In the genomic region with DNA sequence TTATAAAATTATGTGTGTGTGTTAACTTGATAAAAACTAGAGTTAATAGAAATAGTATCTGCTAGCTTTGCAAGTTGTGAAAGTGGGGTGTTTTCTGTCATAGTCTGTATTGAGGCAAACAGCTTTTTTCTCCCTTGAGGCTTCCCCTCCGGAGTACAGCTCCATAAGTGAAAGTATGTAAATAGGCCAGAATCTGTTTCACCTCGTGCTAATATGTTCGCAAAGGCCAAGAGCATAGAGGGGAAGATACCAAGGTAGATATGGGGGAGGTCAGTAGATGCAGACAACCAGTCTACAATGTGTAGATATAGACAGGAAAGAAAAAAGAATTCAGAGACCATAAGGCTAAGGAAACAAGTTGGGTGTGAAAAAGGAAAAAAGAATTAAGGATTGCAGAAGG, we compare ENCODE assay signal across 16 cellular contexts.
DNase-seq lines count a peak whose midpoint lies in the region; ATAC-seq and TF ChIP-seq lines count a peak whose summit lies in the region.
"Had no signal": no experiment of that assay in that cellular context is flagged by ENCODE, and none has a peak within 500 bp of the region (broad histone marks: within the 10 kb centered on the region; RNA-seq: fewer than 3 reads in every experiment).

No MANE protein-coding gene starts in this region.

- intact Hi-C loops in tibial artery (cut with DNase I; ENCODE audit: low total_unique reads), result no loop called here

- H3K9me3 ChIP-seq in tibial artery, result no peaks in the 10 kb centered on the region
- H3K9me3 ChIP-seq: mucosa of descending colon had no signal

- no peaks in the 10 kb centered on the region for H3K27me3 ChIP-seq in tibial artery
- H3K27me3 ChIP-seq: hepatocyte had no signal

- peak overlapping the region in 4 of 5 experiments; percentile 22 to 96 (median 72) for H3K27ac Mint-ChIP-seq in brain
- H3K27ac Mint-ChIP-seq: activated CD8-positive, alpha-beta T cell treated with anti-CD3 and anti-CD28 coated beads, Interleukin-2, amount 10 ng/mL, durations not matched to agents 7 days and 5 days; T-helper 1 cell treated with Interleukin-12 subunit alpha and Interleukin-12 subunit beta and Interleukin-4 antibody, amounts not matched to agents 30 μg/mL and 1 μg/mL, for 36 hours had no signal

- H3K4me3 Mint-ChIP-seq in brain, result no peak overlapping the region
- H3K4me3 Mint-ChIP-seq: activated CD8-positive, alpha-beta T cell treated with anti-CD3 and anti-CD28 coated beads, Interleukin-2, amount 10 ng/mL, durations not matched to agents 7 days and 5 days; CD4-positive, CD25-positive, alpha-beta regulatory T cell; T-helper 1 cell treated with Interleukin-12 subunit alpha and Interleukin-12 subunit beta and Interleukin-4 antibody, amounts not matched to agents 30 μg/mL and 1 μg/mL, for 36 hours had no signal

- peaks cover 4 to 16% (median 8%) of the 10 kb centered on the region in 5 experiments for H3K9me3 Mint-ChIP-seq in brain
- H3K9me3 Mint-ChIP-seq: CD4-positive, CD25-positive, alpha-beta regulatory T cell had no signal

- ATAC-seq in GM18517 (IDR thresholded peaks at IDR 0.05; ENCODE audit: unreplicated experiment) (peak; percentile 79), GM21390 (IDR thresholded peaks at IDR 0.05; ENCODE audit: unreplicated experiment) (peak; percentile 89), HG03064 (IDR thresholded peaks at IDR 0.05; ENCODE audit: low read depth, unreplicated experiment) (peak; percentile 70)
- ATAC-seq: activated CD8-positive, alpha-beta T cell treated with anti-CD3 and anti-CD28 coated beads, Interleukin-2, amount 10 ng/mL, durations not matched to agents 7 days and 5 days; mucosa of descending colon; sciatic nerve had no signal

- H3K4me1 Mint-ChIP-seq in brain, result peaks cover 55% of the 10 kb centered on the region

- peaks cover 0 to 12% (median 7%) of the 10 kb centered on the region in 3 donors for H3K36me3 ChIP-seq in tibial artery

- TF ChIP-seq CTCF in brain (conservative IDR thresholded peaks at IDR 0.05) (no peak), tibial artery (IDR thresholded peaks at IDR 0.05) (no peak)

- peak overlapping the region in 1 of 2 donors; percentile 12 for H3K27ac ChIP-seq in tibial artery
- H3K27ac ChIP-seq: hepatocyte had no signal

- H3K4me3 ChIP-seq in tibial artery, result no peak overlapping the region
- H3K4me3 ChIP-seq: hepatocyte, mucosa of descending colon had no signal

- DNase-seq in DMS114 treated with DMSO at 0.1 percent for 48 hours (lab: John Stamatoyannopoulos, UW; ENCODE audit: unreplicated experiment), result no peak
- DNase-seq in iPS-NIHi11 (ENCODE audit: low spot score), result no peak
- no peak for DNase-seq in globus pallidus (ENCODE audit: low spot score)
- no peak for DNase-seq in tibial artery
- DNase-seq: activated CD8-positive, alpha-beta T cell treated with anti-CD3 and anti-CD28 coated beads, Interleukin-2, amount 10 ng/mL, durations not matched to agents 7 days and 5 days; CD4-positive, CD25-positive, alpha-beta regulatory T cell; effector CD8-positive, alpha-beta T cell; mucosa of descending colon; NCI-H1417 treated with DMSO at 0.1 percent for 48 hours had no signal

- peaks cover 0 to 49% (median 13%) of the 10 kb centered on the region in 4 donors for H3K4me1 ChIP-seq in tibial artery

- H3K27me3 Mint-ChIP-seq in brain, result no peaks in the 10 kb centered on the region
- H3K27me3 Mint-ChIP-seq: CD4-positive, CD25-positive, alpha-beta regulatory T cell had no signal

- H3K36me3 Mint-ChIP-seq in brain, result peaks cover 66% of the 10 kb centered on the region
